In the genomic region with DNA sequence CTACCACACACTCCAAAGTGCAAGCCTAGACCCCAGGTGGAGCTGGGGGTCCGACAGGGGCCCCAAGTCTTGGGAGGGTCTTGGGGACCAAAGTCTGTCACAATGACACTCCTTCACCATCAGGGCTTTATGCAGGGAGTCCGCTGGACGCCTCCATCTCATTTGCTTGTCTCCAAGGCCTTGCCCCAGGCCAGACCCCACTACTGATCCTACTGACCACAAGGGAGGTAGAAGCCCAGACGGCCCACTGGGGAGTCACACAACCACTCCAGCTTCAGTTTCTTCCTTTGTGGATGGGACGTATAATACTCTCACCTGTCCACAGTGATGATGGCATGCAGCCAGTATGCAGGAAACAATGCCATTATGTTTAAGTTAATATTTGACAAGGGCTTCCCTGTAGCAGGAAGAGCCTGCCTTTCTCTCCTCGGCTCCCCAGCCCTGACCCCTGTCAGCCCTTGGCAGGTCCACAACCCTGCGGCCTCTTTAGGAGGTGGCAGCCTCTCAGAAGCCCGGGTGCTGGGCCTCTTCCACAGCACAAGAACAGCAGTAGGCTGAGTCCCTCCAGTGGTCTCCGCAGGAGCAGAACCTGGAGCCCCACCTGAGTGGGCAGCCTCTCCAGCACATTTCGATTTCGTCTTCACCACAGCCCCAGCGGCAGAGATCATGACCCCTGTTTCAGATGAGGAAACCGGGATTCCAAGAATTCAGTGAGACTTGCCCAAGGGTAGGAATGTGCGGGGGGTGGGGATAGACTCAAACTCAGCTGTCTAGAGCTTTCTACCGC, we compare ENCODE assay signal across 12 cellular contexts. TPM values are rescaled to one million over a fixed set of nuclear protein-coding genes. Genes with fewer than 3 reads are reported as not detected.
DNase-seq lines count a peak whose midpoint lies in the region; ATAC-seq and TF ChIP-seq lines count a peak whose summit lies in the region.
"Had no signal": no experiment of that assay in that cellular context is flagged by ENCODE, and none has a peak within 500 bp of the region (broad histone marks: within the 10 kb centered on the region; RNA-seq: fewer than 3 reads in every experiment).

No MANE protein-coding gene starts in this region.

- no peak for TF ChIP-seq RAD21 in HCT116 (IDR thresholded peaks at IDR 0.05; ENCODE audit: low read depth)

- H3K4me3 ChIP-seq in HCT116 (replicated peaks in 1 of 2; ENCODE audit: low read depth in 1 of 2, low read length in 2 of 2) = no peak overlapping the region
- H3K4me3 ChIP-seq: SK-N-MC had no signal

- peaks cover 19% of the 10 kb centered on the region; the same call in 1 of the 2 replicates for H3K79me2 ChIP-seq in HCT116 (ENCODE audit: insufficient read depth, low read length)

- no peaks in the 10 kb centered on the region for H3K9me3 ChIP-seq in HCT116 (ENCODE audit: control insufficient read depth in 1 of 2, insufficient read depth in 1 of 2, low read depth in 1 of 2, low read length in 2 of 2)

- peak overlapping the region; percentile 44 for H3K4me2 ChIP-seq in HCT116 (ENCODE audit: low read length)

- H3K9ac ChIP-seq in HCT116 (ENCODE audit: low read length) = no peak overlapping the region

- POLR2A ChIA-PET in HCT116 (lab: Charles Lee) = no interaction called here

- H3K36me3 Mint-ChIP-seq in chondrocyte (ENCODE audit: low read depth) = no peaks in the 10 kb centered on the region
- H3K36me3 Mint-ChIP-seq: natural killer cell had no signal

- CTCF ChIA-PET in HCT116 (lab: Charles Lee) = no interaction called here

- H3K36me3 ChIP-seq in HCT116 (ENCODE audit: control insufficient read depth in 1 of 2, insufficient read depth in 2 of 2, low read length in 2 of 2) = no peaks in the 10 kb centered on the region

- no peaks in the 10 kb centered on the region for H3K9me3 Mint-ChIP-seq in chondrocyte (ENCODE audit: low read depth)
- H3K9me3 Mint-ChIP-seq: activated CD8-positive, alpha-beta T cell treated with anti-CD3 and anti-CD28 coated beads for 36 hours; natural killer cell had no signal

- peak; percentile 36 for ATAC-seq in HCT116
- no peak for ATAC-seq in GM18907 (IDR thresholded peaks at IDR 0.05; ENCODE audit: unreplicated experiment)
- no peak for ATAC-seq in HG03521 (IDR thresholded peaks at IDR 0.05; ENCODE audit: unreplicated experiment)
- no peak for ATAC-seq in SK-N-SH treated with all-trans-retinoic acid at 6 μM for 48 hours
- ATAC-seq: activated CD8-positive, alpha-beta T cell treated with anti-CD3 and anti-CD28 coated beads for 36 hours; natural killer cell had no signal

- H2AFZ ChIP-seq in HCT116 (ENCODE audit: low read depth, low read length, poor library complexity, severe bottlenecking) = no peak overlapping the region

- TF ChIP-seq CTCF in HCT116 (IDR thresholded peaks at IDR 0.05 in 2 of 3, conservative IDR thresholded peaks at IDR 0.05 in 1 of 3; ENCODE audit: borderline replicate concordance in 1 of 3, insufficient read depth in 1 of 3, low read depth in 2 of 3, low read length in 2 of 3) (no peak), chondrocyte (IDR thresholded peaks at IDR 0.05) (peak; percentile 7)

- no peak for TF ChIP-seq POLR2A in HCT116 (IDR thresholded peaks at IDR 0.05; ENCODE audit: borderline replicate concordance, extremely low read depth, insufficient read depth, insufficient read length)

- H4K20me1 ChIP-seq in HCT116 (ENCODE audit: insufficient read depth) = no peaks in the 10 kb centered on the region

- no peaks in the 10 kb centered on the region for H3K9me2 ChIP-seq in HCT116 (ENCODE audit: insufficient read depth)

- RAD21 ChIA-PET in HCT116 (lab: Charles Lee; ENCODE audit: low non-redundant PET in 1 of 2, low total read pairs in 2 of 2, uncharacterized antibody in 2 of 2, unreplicated experiment in 2 of 2) = no interaction called here

- H3K4me3 Mint-ChIP-seq in chondrocyte (ENCODE audit: unreplicated experiment) = no peak overlapping the region
- H3K4me3 Mint-ChIP-seq: activated CD8-positive, alpha-beta T cell treated with anti-CD3 and anti-CD28 coated beads for 36 hours; natural killer cell had no signal

- peak overlapping the region; percentile 74 for H3K27ac Mint-ChIP-seq in chondrocyte (ENCODE audit: unreplicated experiment)
- H3K27ac Mint-ChIP-seq: activated CD8-positive, alpha-beta T cell treated with anti-CD3 and anti-CD28 coated beads for 36 hours; natural killer cell had no signal

- intact Hi-C loops in HCT116 (cut with micrococcal nuclease) = no loop called here

- DNase-seq in A172 (ENCODE audit: low spot score) (peak; percentile 37), HCT116 (ENCODE audit: low read depth, low spot score) (no peak), chondrocyte (ENCODE audit: low spot score) (peak; percentile 85), mucosa of gallbladder (ENCODE audit: low spot score) (peak; percentile 83), T1000 (lab: John Stamatoyannopoulos, UW) (no peak)
- DNase-seq: activated CD8-positive, alpha-beta T cell treated with anti-CD3 and anti-CD28 coated beads for 36 hours; MV-4-11; natural killer cell had no signal

- peak overlapping the region; percentile 31; the same call in 1 of the 2 replicates for H3K27ac ChIP-seq in HCT116 (ENCODE audit: low read depth, low read length)
- H3K27ac ChIP-seq: SK-N-MC had no signal

- no peaks in the 10 kb centered on the region for H3K27me3 Mint-ChIP-seq in chondrocyte (ENCODE audit: low read depth)
- H3K27me3 Mint-ChIP-seq: activated CD8-positive, alpha-beta T cell treated with anti-CD3 and anti-CD28 coated beads for 36 hours had no signal

- peaks cover 75% of the 10 kb centered on the region for H3K4me1 Mint-ChIP-seq in chondrocyte (ENCODE audit: low read depth)

- BruUV-seq in HCT116 (replicated peaks; lab: Mats Ljungman, UMichigan) = no TSS peak

- no peaks in the 10 kb centered on the region for H3K27me3 ChIP-seq in HCT116 (ENCODE audit: insufficient read depth, low read length)

- peaks cover 12 to 34% of the 10 kb centered on the region in 2 experiments for H3K4me1 ChIP-seq in HCT116 (ENCODE audit: control insufficient read depth in 1 of 2, insufficient read depth in 2 of 2, low read length in 2 of 2)

TF ChIP-seq in HCT116, 20 proteins besides CTCF, POLR2A, EP300 and RAD21 (continues in another document):
- TF ChIP-seq SP1 (IDR thresholded peaks at IDR 0.05; ENCODE audit: low read depth) = no peak
- TF ChIP-seq ZFX (IDR thresholded peaks at IDR 0.05) = no peak
- TF ChIP-seq ELF1 (IDR thresholded peaks at IDR 0.05; ENCODE audit: borderline replicate concordance, low read depth) = no peak
- no peak for TF ChIP-seq ZNF274 (IDR thresholded peaks at IDR 0.05; ENCODE audit: low read depth, low read length)

TF ChIP-seq in SK-N-SH treated with all-trans-retinoic acid at 6 μM for 48 hours, 23 proteins besides CTCF, POLR2A, EP300 and RAD21:
- no peak for TF ChIP-seq CSDC2 (CRISPR knock-in tag; IDR thresholded peaks at IDR 0.05)
- no peak for TF ChIP-seq ARNTL (CRISPR knock-in tag; IDR thresholded peaks at IDR 0.05; ENCODE audit: borderline replicate concordance, low read depth)
- TF ChIP-seq OSR1 (CRISPR knock-in tag; IDR thresholded peaks at IDR 0.05) = no peak
- no peak for TF ChIP-seq SNAI2 (CRISPR knock-in tag; IDR thresholded peaks at IDR 0.05)
- TF ChIP-seq ZNF70 (CRISPR knock-in tag; IDR thresholded peaks at IDR 0.05) = no peak
- no peak for TF ChIP-seq RARB (CRISPR knock-in tag; IDR thresholded peaks at IDR 0.05)
- TF ChIP-seq ZNF565 (CRISPR knock-in tag; conservative IDR thresholded peaks at IDR 0.05; ENCODE audit: low read depth) = no peak
- TF ChIP-seq, protein P1, sequence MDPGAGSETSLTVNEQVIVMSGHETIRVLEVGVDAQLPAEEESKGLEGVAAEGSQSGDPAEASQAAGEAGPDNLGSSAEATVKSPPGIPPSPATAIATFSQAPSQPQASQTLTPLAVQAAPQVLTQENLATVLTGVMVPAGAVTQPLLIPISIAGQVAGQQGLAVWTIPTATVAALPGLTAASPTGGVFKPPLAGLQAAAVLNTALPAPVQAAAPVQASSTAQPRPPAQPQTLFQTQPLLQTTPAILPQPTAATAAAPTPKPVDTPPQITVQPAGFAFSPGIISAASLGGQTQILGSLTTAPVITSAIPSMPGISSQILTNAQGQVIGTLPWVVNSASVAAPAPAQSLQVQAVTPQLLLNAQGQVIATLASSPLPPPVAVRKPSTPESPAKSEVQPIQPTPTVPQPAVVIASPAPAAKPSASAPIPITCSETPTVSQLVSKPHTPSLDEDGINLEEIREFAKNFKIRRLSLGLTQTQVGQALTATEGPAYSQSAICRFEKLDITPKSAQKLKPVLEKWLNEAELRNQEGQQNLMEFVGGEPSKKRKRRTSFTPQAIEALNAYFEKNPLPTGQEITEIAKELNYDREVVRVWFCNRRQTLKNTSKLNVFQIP (CRISPR knock-in tag; IDR thresholded peaks at IDR 0.05; ENCODE audit: borderline replicate concordance, low read depth) = no peak
- TF ChIP-seq ZFP3 (CRISPR knock-in tag; IDR thresholded peaks at IDR 0.05) = no peak
- TF ChIP-seq TCF4 (CRISPR knock-in tag; IDR thresholded peaks at IDR 0.05; ENCODE audit: borderline replicate concordance) = no peak

RNA-seq across cellular contexts. Expression of a gene that starts 6.5 kb away (rescaled TPM):
- total RNA-seq in A172 (2014; rRNA removed; shearing (Covaris generic)) = 114 and 117 TPM in 2 replicates
- 31.8 TPM for total RNA-seq in HCT116 (2021; ENCODE audit: unreplicated experiment)
- polyA plus RNA-seq in HCT116 (2012) = 39.0 and 41.5 TPM in 2 replicates
- total RNA-seq in chondrocyte = 40.0 to 64.0 TPM (median 63.6 TPM) in 3 replicates
- total RNA-seq in mucosa of gallbladder = 131 TPM

Comparison
In these comparisons a context has a peak if more than half of its experiments do, and no peak if none do; other contexts are left out.
1. DNase-seq: peak in A172 (single experiment), chondrocyte (single experiment) and mucosa of gallbladder (single experiment); none in HCT116 (single experiment) and T1000 (single experiment).